1 cellular context compared by ENCODE assay signal in the genomic region with DNA sequence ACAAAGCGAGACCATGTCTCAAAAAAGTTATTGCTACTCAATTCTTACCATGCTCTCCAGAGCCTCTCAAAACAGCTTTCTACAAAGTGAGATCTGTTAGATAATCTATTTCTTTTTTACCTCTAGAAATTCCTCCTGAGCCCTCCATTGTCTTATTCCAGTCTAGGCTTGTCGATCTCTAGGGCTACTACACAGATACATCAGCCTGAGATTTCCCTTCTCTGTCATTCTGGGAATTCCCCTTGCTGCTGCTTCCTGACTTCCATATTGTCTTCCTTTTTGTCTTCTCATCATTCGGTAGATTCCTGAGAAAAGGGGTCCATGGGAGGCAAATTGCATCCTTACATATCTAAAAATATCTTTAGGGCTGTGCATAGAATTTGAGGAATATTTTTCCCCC.
TF ChIP-seq lines count a peak whose summit lies in the region.

No MANE protein-coding gene starts in this region.

TF ChIP-seq in GM12878, 131 proteins besides CTCF, POLR2A, EP300 and RAD21 (continued from another document):
- TF ChIP-seq CREM (IDR thresholded peaks at IDR 0.05; ENCODE audit: low read depth) (no peak), NR2F1 (conservative IDR thresholded peaks at IDR 0.05) (no peak), MTA2 (IDR thresholded peaks at IDR 0.05; ENCODE audit: low read depth) (no peak), SUZ12 (IDR thresholded peaks at IDR 0.05; ENCODE audit: unreplicated experiment) (no peak), CHD2 (IDR thresholded peaks at IDR 0.05; ENCODE audit: borderline replicate concordance, low read depth, low read length) (no peak), POU2F2 (IDR thresholded peaks at IDR 0.05; ENCODE audit: borderline replicate concordance, low read depth, low read length) (no peak), PAX5 (IDR thresholded peaks at IDR 0.05; ENCODE audit: borderline replicate concordance, low read depth, low read length) (no peak), REST (IDR thresholded peaks at IDR 0.05; ENCODE audit: low read depth, low read length) (no peak), NRF1 (conservative IDR thresholded peaks at IDR 0.05; ENCODE audit: low read depth, low read length) (no peak), HDAC6 (IDR thresholded peaks at IDR 0.05; ENCODE audit: unreplicated experiment) (no peak), EZH2 (IDR thresholded peaks at IDR 0.05; ENCODE audit: borderline replicate concordance, control insufficient read depth, low read depth, low read length) (no peak), IKZF2 (IDR thresholded peaks at IDR 0.05) (no peak), SIX5 (IDR thresholded peaks at IDR 0.05; ENCODE audit: low read depth, low read length, severe bottlenecking) (no peak), ZZZ3 (IDR thresholded peaks at IDR 0.05; ENCODE audit: control insufficient read depth, insufficient read length, low read depth) (no peak), SIN3A (IDR thresholded peaks at IDR 0.05; ENCODE audit: low read depth, low read length) (no peak), SUPT20H (IDR thresholded peaks at IDR 0.05; ENCODE audit: borderline replicate concordance, control insufficient read depth, low read depth, low read length) (no peak), BRCA1 (IDR thresholded peaks at IDR 0.05; ENCODE audit: low read depth, low read length) (no peak)
- TF ChIP-seq, protein P1, sequence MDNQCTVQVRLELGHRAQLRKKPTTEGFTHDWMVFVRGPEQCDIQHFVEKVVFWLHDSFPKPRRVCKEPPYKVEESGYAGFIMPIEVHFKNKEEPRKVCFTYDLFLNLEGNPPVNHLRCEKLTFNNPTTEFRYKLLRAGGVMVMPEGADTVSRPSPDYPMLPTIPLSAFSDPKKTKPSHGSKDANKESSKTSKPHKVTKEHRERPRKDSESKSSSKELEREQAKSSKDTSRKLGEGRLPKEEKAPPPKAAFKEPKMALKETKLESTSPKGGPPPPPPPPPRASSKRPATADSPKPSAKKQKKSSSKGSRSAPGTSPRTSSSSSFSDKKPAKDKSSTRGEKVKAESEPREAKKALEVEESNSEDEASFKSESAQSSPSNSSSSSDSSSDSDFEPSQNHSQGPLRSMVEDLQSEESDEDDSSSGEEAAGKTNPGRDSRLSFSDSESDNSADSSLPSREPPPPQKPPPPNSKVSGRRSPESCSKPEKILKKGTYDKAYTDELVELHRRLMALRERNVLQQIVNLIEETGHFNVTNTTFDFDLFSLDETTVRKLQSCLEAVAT (IDR thresholded peaks at IDR 0.05) = no peak
